ENCODE assay signal across 19 cellular contexts in genomic region chr5:175252234-175252805, GRCh38.
"Had no signal": no experiment of that assay in that cellular context is flagged by ENCODE, and none has a peak within 500 bp of the region (broad histone marks: within the 10 kb centered on the region; RNA-seq: fewer than 3 reads in every experiment).

No MANE protein-coding gene starts in this region.

- DNase-seq: activated CD4-positive, alpha-beta T cell treated with anti-CD3 and anti-CD28 coated beads, Interleukin-2, amount 10 ng/mL, durations not matched to agents 7 days and 5 days; activated CD8-positive, alpha-beta T cell treated with anti-CD3 and anti-CD28 coated beads, Interleukin-2, amount 10 ng/mL, durations not matched to agents 7 days and 5 days; activated naive CD4-positive, alpha-beta T cell treated with Interleukin-2 at 50 U/mL for 16 hours; activated naive CD8-positive, alpha-beta T cell treated with anti-CD3 and anti-CD28 coated beads, Interleukin-2, amount 10 ng/mL, durations not matched to agents 7 days and 5 days; activated T-cell treated with anti-CD3 and anti-CD28 coated beads, Interleukin-2, amount 50 U/mL, for 24 hours; amygdala; brain microvascular endothelial cell; gastrocnemius medialis; head of caudate nucleus; kidney; left lung; midbrain; retina; spleen; stimulated activated CD4-positive, alpha-beta T cell treated with anti-CD3 and anti-CD28 coated beads, Interleukin-4, amount 100 ng/mL, for 4 hours; T-helper 9 cell had no signal

- ATAC-seq: activated CD4-positive, CD25-positive, alpha-beta regulatory T cell treated with anti-CD3 and anti-CD28 coated beads, Interleukin-2, amount 50 U/mL, for 24 hours; activated CD8-positive, alpha-beta T cell treated with anti-CD3 and anti-CD28 coated beads, Interleukin-2, amount 10 ng/mL, durations not matched to agents 7 days and 5 days; esophagus mucosa; gastrocnemius medialis; left lung; stimulated activated memory B cell treated with anti-CD40 and anti-IgM and Interleukin-4, amounts not matched to agents 10 μg/mL and 1 μg/mL and 100 μg/mL, for 72 hours had no signal
